ENCODE assay signal across 12 cellular contexts in the genomic region with DNA sequence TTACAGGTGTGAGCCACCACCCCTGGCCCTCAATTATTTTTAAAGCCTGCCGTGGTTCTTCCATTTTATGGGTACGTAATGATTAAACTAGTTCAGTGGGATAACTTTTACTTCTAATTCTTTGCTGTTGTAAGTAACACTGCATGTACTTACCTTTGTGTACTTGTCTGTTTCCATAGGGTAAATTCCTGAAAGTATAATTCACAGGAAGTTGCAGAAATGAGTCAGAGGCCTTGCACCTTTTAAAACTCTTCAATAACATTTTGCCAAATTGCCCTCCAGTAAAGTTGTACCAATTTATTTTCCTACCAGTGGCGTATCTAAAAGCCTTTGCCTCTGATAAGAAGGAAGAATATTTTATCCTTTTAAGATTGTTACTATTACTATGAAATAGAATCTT.
DNase-seq lines count a peak whose midpoint lies in the region; ATAC-seq lines count a peak whose summit lies in the region.
"Had no signal": no experiment of that assay in that cellular context is flagged by ENCODE, and none has a peak within 500 bp of the region (broad histone marks: within the 10 kb centered on the region; RNA-seq: fewer than 3 reads in every experiment).

No MANE protein-coding gene starts in this region.

- H3K23ac ChIP-seq in mesenchymal stem cell (ENCODE audit: low read length in 2 of 2): no peak overlapping the region

- intact Hi-C loops in posterior vena cava (cut with DNase I): no loop called here
- intact Hi-C loops in sciatic nerve (cut with DNase I): no loop called here

- H2BK12ac ChIP-seq in mesenchymal stem cell (ENCODE audit: low read length in 2 of 2): no peak overlapping the region

- H3K4me1 ChIP-seq in mesenchymal stem cell (ENCODE audit: control insufficient read depth, insufficient read depth, low read depth, low read length): peaks cover 17% of the 10 kb centered on the region

- no peak overlapping the region for H3K18ac ChIP-seq in mesenchymal stem cell (ENCODE audit: low read depth in 1 of 2, low read length in 2 of 2)

- H3K36me3 ChIP-seq in mesenchymal stem cell (ENCODE audit: control insufficient read depth in 1 of 2, insufficient read depth in 2 of 2, low read depth in 1 of 2, low read length in 2 of 2): peaks cover under 1 to 63% of the 10 kb centered on the region in 2 experiments
- H3K36me3 ChIP-seq: ascending aorta had no signal

- peak overlapping the region in 1 of 2 experiments; percentile 9 for H3K4me3 ChIP-seq in mesenchymal stem cell (ENCODE audit: insufficient read depth in 1 of 2, low read depth in 1 of 2, low read length in 2 of 2)
- H3K4me3 ChIP-seq: ascending aorta had no signal

- no peak overlapping the region for H4K8ac ChIP-seq in mesenchymal stem cell (ENCODE audit: low read length)

- no peak overlapping the region for H2BK5ac ChIP-seq in mesenchymal stem cell (ENCODE audit: low read depth, low read length, poor library complexity, severe bottlenecking)

- H3K27ac ChIP-seq in mesenchymal stem cell (ENCODE audit: low read length, poor library complexity, severe bottlenecking): no peak overlapping the region

- no peak overlapping the region for H3K4me2 ChIP-seq in mesenchymal stem cell (ENCODE audit: low read length, poor library complexity, severe bottlenecking)

- H2AK5ac ChIP-seq in mesenchymal stem cell (ENCODE audit: low read length, severe bottlenecking): no peak overlapping the region

- no CpG with 5 or more reads among the region's 3 CpGs for WGBS in mesenchymal stem cell

- H4K91ac ChIP-seq in mesenchymal stem cell (ENCODE audit: low read length): no peak overlapping the region

- H3K4ac ChIP-seq in mesenchymal stem cell (ENCODE audit: low read depth in 1 of 2, low read length in 2 of 2): no peak overlapping the region

- H2BK120ac ChIP-seq in mesenchymal stem cell (ENCODE audit: low read depth, low read length): no peak overlapping the region

- no peaks in the 10 kb centered on the region for H3K9me3 ChIP-seq in mesenchymal stem cell (ENCODE audit: control insufficient read depth, low read length)
- H3K9me3 ChIP-seq: ascending aorta had no signal

- no peaks in the 10 kb centered on the region for H3K27me3 ChIP-seq in mesenchymal stem cell (ENCODE audit: control insufficient read depth in 1 of 2, insufficient read depth in 1 of 2, low read length in 2 of 2)
- H3K27me3 ChIP-seq: ascending aorta had no signal

- H3K14ac ChIP-seq in mesenchymal stem cell (ENCODE audit: low read length in 2 of 2): no peak overlapping the region

- peaks cover 9% of the 10 kb centered on the region for H3K79me1 ChIP-seq in mesenchymal stem cell (replicated peaks; ENCODE audit: low read length, poor library complexity, severe bottlenecking)

- DNase-seq in Daoy (ENCODE audit: low read depth): peak; percentile 41
- DNase-seq in LoVo (ENCODE audit: low spot score): peak; percentile 37
- peak; percentile 31 for DNase-seq in astrocyte of the hippocampus (ENCODE audit: low read depth, low spot score)
- DNase-seq in mesenchymal stem cell: peak; percentile 60
- DNase-seq in posterior vena cava (ENCODE audit: low spot score): no peak
- no peak for DNase-seq in sciatic nerve (ENCODE audit: low spot score)
- DNase-seq: activated CD4-positive, alpha-beta T cell treated with anti-CD3 and anti-CD28 coated beads for 1 hour; naive thymus-derived CD8-positive, alpha-beta T cell; NCI-H2227 treated with DMSO at 0.1 percent for 48 hours; RPMI8226 had no signal

- H2BK15ac ChIP-seq in mesenchymal stem cell (ENCODE audit: low read depth, poor library complexity, severe bottlenecking): no peak overlapping the region

- peak overlapping the region; percentile 53 for H3K9ac ChIP-seq in mesenchymal stem cell (ENCODE audit: low read length)

- no peak overlapping the region for H2AFZ ChIP-seq in mesenchymal stem cell (ENCODE audit: low read depth, low read length)

- ATAC-seq in sciatic nerve: no peak
- no peak for ATAC-seq in GM21360 (IDR thresholded peaks at IDR 0.05; ENCODE audit: unreplicated experiment)
- ATAC-seq: naive thymus-derived CD8-positive, alpha-beta T cell had no signal

Comparison
In these comparisons a context has a peak if more than half of its experiments do, and no peak if none do; other contexts are left out.
1. DNase-seq: peak in Daoy (single experiment), LoVo (single experiment), astrocyte of the hippocampus (single experiment) and mesenchymal stem cell (single experiment); none in posterior vena cava (single experiment) and sciatic nerve (single experiment).